In the genomic region with DNA sequence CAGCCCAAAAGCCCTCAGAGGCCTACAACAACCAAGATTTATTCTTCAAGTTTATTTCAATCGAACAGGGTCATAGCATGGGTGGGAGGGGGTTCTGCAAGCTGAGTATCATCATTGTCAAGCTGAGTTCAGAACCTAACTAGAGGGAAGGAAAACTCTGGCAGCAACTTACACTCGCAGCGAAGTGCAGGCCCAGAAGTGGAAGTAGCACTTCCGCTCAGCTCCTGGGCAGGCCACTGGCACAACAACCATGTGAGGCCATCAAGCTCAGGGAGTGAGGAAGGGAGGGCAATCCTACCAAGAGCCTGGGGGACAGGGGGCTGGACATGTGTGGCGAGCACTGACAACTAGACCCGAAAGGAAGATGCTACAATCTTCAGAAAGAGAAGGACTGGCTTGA, we compare ENCODE assay signal across 1 cellular context.
TF ChIP-seq lines count a peak whose summit lies in the region.

No MANE protein-coding gene starts in this region.

TF ChIP-seq in H1, 55 proteins besides CTCF, POLR2A, EP300 and RAD21:
- TF ChIP-seq SRF (IDR thresholded peaks at IDR 0.05; ENCODE audit: low read depth, low read length) (no peak), SAP30 (IDR thresholded peaks at IDR 0.05; ENCODE audit: insufficient read depth, insufficient replicate concordance, low read length) (no peak), BACH1 (IDR thresholded peaks at IDR 0.05; ENCODE audit: low read length) (no peak), CTBP2 (IDR thresholded peaks at IDR 0.05; ENCODE audit: borderline replicate concordance, insufficient read depth, insufficient read length, low read length) (no peak), KDM1A (IDR thresholded peaks at IDR 0.05; ENCODE audit: borderline replicate concordance, low read length) (no peak), MAX (IDR thresholded peaks at IDR 0.05) (no peak), KDM5A (IDR thresholded peaks at IDR 0.05; ENCODE audit: low read length) (no peak), NRF1 (IDR thresholded peaks at IDR 0.05; ENCODE audit: low read depth, low read length) (no peak), TAF1 (IDR thresholded peaks at IDR 0.05; ENCODE audit: low read depth, low read length) (no peak), SIX5 (IDR thresholded peaks at IDR 0.05; ENCODE audit: low read depth, low read length) (no peak), JUN (IDR thresholded peaks at IDR 0.05; ENCODE audit: low read depth, low read length) (no peak)
